Comparison of ENCODE assay signal across 1 cellular context in the genomic region with DNA sequence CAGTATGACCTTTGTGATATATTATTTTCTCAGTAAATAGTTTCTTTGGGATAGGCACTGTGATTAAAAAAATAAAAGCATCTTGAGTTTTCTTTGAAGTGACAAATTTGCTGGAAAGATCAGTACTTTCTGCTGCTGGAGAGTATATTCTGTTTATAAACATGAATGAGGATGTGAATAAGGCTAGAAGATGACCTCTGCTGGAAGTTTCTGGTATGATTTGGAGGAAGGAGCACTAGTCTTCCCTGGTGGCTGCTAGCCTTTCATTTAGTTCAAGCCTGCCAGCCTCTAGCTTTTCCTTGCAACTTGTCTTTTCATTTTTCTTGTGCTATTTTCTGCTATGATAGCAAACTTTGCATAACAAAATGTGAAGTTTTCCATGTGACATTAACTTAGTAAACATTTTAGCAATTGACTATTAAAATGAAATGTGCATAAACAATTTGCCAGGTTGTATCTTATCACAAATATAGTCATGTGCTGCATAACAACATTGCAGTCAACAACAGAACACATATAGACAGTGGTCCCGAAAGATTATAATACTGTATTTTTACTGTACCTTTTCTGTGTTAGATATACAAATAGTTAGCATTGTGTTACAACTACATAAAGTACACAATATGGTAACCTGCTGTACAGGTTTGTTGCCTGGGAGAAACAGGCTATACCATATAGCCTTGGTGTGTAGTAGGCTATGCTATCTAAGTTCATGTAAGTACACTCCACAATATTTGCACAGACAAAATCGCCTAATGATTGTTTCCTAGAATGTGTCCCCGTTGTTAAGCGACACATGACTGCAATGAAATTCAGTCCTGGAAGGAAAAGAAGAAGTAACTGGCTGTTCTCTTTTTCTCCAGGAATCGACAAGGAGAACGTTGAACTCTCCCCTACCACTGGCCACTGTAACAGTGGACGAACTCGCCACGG.
TF ChIP-seq lines count a peak whose summit lies in the region.

No MANE protein-coding gene starts in this region.

TF ChIP-seq in HCT116, 20 proteins besides CTCF, POLR2A, EP300 and RAD21 (continued from another document):
- TF ChIP-seq, protein P1, sequence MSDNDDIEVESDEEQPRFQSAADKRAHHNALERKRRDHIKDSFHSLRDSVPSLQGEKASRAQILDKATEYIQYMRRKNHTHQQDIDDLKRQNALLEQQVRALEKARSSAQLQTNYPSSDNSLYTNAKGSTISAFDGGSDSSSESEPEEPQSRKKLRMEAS (IDR thresholded peaks at IDR 0.05), result no peak
- no peak for TF ChIP-seq TCF7L2 (IDR thresholded peaks at IDR 0.05; ENCODE audit: borderline replicate concordance, extremely low read depth, insufficient read depth, insufficient read length)
